ENCODE assay signal across 1 cellular context in the genomic region with DNA sequence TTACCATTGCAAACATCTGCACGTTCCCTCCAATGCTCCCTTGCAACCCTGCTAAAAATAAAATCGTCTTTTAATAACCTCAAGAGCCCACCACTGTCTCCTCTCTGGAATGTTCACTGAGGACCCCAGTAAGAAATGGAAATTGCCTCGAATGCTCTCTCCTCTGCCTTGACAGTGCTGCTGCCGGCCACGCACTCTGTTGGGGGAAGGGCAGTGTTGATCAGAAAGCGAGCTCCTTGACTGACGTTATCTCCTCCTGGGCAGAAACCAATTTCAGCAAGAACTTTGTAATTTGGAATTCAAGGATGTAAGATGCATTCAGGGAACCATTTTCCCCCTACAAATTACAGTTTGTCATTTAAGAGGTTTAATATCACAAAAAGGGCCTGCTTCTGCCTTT.
TF ChIP-seq lines count a peak whose summit lies in the region.

No MANE protein-coding gene starts in this region.

TF ChIP-seq in K562, 482 proteins besides CTCF, POLR2A, EP300 and RAD21:
- TF ChIP-seq CXXC5 (CRISPR knock-in tag; IDR thresholded peaks at IDR 0.05): 0 out of 2 replicates have a peak, but pooled peaks have one; percentile 19
- no peak for TF ChIP-seq MYBL2 (IDR thresholded peaks at IDR 0.05; ENCODE audit: low read depth)
- no peak for TF ChIP-seq MYBL2 (CRISPR knock-in tag; IDR thresholded peaks at IDR 0.05; ENCODE audit: borderline replicate concordance)
- TF ChIP-seq MEIS2 (IDR thresholded peaks at IDR 0.05; ENCODE audit: partially characterized antibody): peak; percentile 31
- no peak for TF ChIP-seq MCM7 (IDR thresholded peaks at IDR 0.05)
- TF ChIP-seq, protein P1, sequence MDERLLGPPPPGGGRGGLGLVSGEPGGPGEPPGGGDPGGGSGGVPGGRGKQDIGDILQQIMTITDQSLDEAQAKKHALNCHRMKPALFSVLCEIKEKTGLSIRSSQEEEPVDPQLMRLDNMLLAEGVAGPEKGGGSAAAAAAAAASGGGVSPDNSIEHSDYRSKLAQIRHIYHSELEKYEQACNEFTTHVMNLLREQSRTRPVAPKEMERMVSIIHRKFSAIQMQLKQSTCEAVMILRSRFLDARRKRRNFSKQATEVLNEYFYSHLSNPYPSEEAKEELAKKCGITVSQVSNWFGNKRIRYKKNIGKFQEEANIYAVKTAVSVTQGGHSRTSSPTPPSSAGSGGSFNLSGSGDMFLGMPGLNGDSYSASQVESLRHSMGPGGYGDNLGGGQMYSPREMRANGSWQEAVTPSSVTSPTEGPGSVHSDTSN (CRISPR knock-in tag; IDR thresholded peaks at IDR 0.05; ENCODE audit: low read depth): no peak
- TF ChIP-seq, protein P1 (tag; conservative IDR thresholded peaks at IDR 0.05; ENCODE audit: low read depth): 0 out of 2 replicates have a peak, but pooled peaks have one; percentile 14
